ENCODE assay signal across 14 cellular contexts in genomic region chr1:8204823-8205222, GRCh38.
DNase-seq lines count a peak whose midpoint lies in the region; ATAC-seq and TF ChIP-seq lines count a peak whose summit lies in the region.
"Had no signal": no experiment of that assay in that cellular context is flagged by ENCODE, and none has a peak within 500 bp of the region (broad histone marks: within the 10 kb centered on the region; RNA-seq: fewer than 3 reads in every experiment).

No MANE protein-coding gene starts in this region.

- H3K4me1 ChIP-seq in gastroesophageal sphincter (peaks cover 13 to 69% (median 29%) of the 10 kb centered on the region in 3 donors), rectal smooth muscle tissue (ENCODE audit: control insufficient read depth, insufficient read depth, low read length) (peaks cover 28% of the 10 kb centered on the region)

- no peak for TF ChIP-seq CTCF in AG10803 (conservative IDR thresholded peaks at IDR 0.05; ENCODE audit: low read length)
- TF ChIP-seq CTCF in gastroesophageal sphincter (IDR thresholded peaks at IDR 0.05): no peak

- H3K36me3 ChIP-seq in gastroesophageal sphincter (no peaks in the 10 kb centered on the region), rectal smooth muscle tissue (ENCODE audit: control insufficient read depth, insufficient read depth, low read length) (no peaks in the 10 kb centered on the region)
- H3K36me3 ChIP-seq: upper lobe of right lung had no signal

- peak; percentile 41 for ATAC-seq in SK-N-SH treated with all-trans-retinoic acid at 6 μM for 48 hours
- ATAC-seq in gastroesophageal sphincter: no peak
- ATAC-seq in HG03571 (IDR thresholded peaks at IDR 0.05; ENCODE audit: unreplicated experiment): no peak
- ATAC-seq: activated CD8-positive, alpha-beta T cell treated with anti-CD3 and anti-CD28 coated beads, Interleukin-2, amount 10 ng/mL, durations not matched to agents 7 days and 5 days; GM23338 had no signal

- no peak for TF ChIP-seq EP300 in gastroesophageal sphincter (IDR thresholded peaks at IDR 0.05)

- DNase-seq in AG10803 (ENCODE audit: low read depth) (peak; percentile 70), mucosa of gallbladder (ENCODE audit: low spot score) (no peak), NCI-H187 treated with DMSO at 0.1 percent for 48 hours (lab: John Stamatoyannopoulos, UW) (no peak), NAMALWA (ENCODE audit: low spot score) (no peak)
- DNase-seq: activated CD8-positive, alpha-beta T cell treated with anti-CD3 and anti-CD28 coated beads, Interleukin-2, amount 10 ng/mL, durations not matched to agents 7 days and 5 days; hippocampal formation; NCI-H2081; NCI-H69; upper lobe of right lung had no signal

- H3K27ac ChIP-seq in gastroesophageal sphincter (peak overlapping the region; percentile 95 to 98 (median 98)), rectal smooth muscle tissue (ENCODE audit: low read depth, low read length) (peak overlapping the region; percentile 98)
- H3K27ac ChIP-seq: upper lobe of right lung had no signal

- TF ChIP-seq POLR2A in gastroesophageal sphincter (IDR thresholded peaks at IDR 0.05): no peak

- H3K9me3 ChIP-seq in gastroesophageal sphincter: no peaks in the 10 kb centered on the region
- H3K9me3 ChIP-seq: upper lobe of right lung had no signal

- no peak overlapping the region for H3K9ac ChIP-seq in rectal smooth muscle tissue (ENCODE audit: low read length)

- H3K27me3 ChIP-seq in gastroesophageal sphincter (no peaks in the 10 kb centered on the region), rectal smooth muscle tissue (ENCODE audit: control insufficient read depth, insufficient read depth, low read length) (no peaks in the 10 kb centered on the region)
- H3K27me3 ChIP-seq: upper lobe of right lung had no signal

- WGBS in gastroesophageal sphincter (ENCODE audit: low coverage in 1 of 2), 2 donors: 0 to 31% methylated on average over 1 of the region's 2 CpGs

- H3K4me3 ChIP-seq in AG10803 (ENCODE audit: low read length) (no peak overlapping the region), gastroesophageal sphincter (no peak overlapping the region), rectal smooth muscle tissue (ENCODE audit: low read length) (no peak overlapping the region)
- H3K4me3 ChIP-seq: GM23338, upper lobe of right lung had no signal

TF ChIP-seq in SK-N-SH treated with all-trans-retinoic acid at 6 μM for 48 hours, 23 proteins besides CTCF, POLR2A, EP300 and RAD21:
- TF ChIP-seq ZNF8 (CRISPR knock-in tag; IDR thresholded peaks at IDR 0.05): no peak
- TF ChIP-seq ISL1 (CRISPR knock-in tag; IDR thresholded peaks at IDR 0.05): peak; percentile 82
